Comparison of ENCODE assay signal across 8 cellular contexts in genomic region chr11:77091146-77091940, GRCh38. TPM values are rescaled to one million over a fixed set of nuclear protein-coding genes. Genes with fewer than 3 reads are reported as not detected.
DNase-seq lines count a peak whose midpoint lies in the region; ATAC-seq, FAIRE-seq and TF ChIP-seq lines count a peak whose summit lies in the region.

No MANE protein-coding gene starts in this region.

- H3K27ac Mint-ChIP-seq in activated naive CD4-positive, alpha-beta T cell treated with anti-CD3 and anti-CD28 coated beads for 36 hours, result no peak overlapping the region

- ATAC-seq in SK-N-SH treated with all-trans-retinoic acid at 6 μM for 48 hours, result peak; percentile 98

- peak; percentile 97 for DNase-seq in H7
- peak; percentile 57 for DNase-seq in MV-4-11 (lab: John Stamatoyannopoulos, UW)
- DNase-seq in activated naive CD4-positive, alpha-beta T cell treated with anti-CD3 and anti-CD28 coated beads for 36 hours, result peak; percentile 89
- DNase-seq in glomerular visceral epithelial cell (ENCODE audit: extremely low spot score), result peak; percentile 77
- peak; percentile 64 for DNase-seq in pons (ENCODE audit: low spot score)
- peak; percentile 93 for DNase-seq in urothelium cell line (ENCODE audit: low spot score)

- intact Hi-C loops in activated naive CD4-positive, alpha-beta T cell treated with anti-CD3 and anti-CD28 coated beads for 36 hours (cut with micrococcal nuclease), result loop anchor here (1.0 kb wide), 5 partner anchors 25 to 370 kb away; partner anchors contain the start of gene CAPN5

- H3K4me3 Mint-ChIP-seq in activated naive CD4-positive, alpha-beta T cell treated with anti-CD3 and anti-CD28 coated beads for 36 hours, result no peak overlapping the region

- no peaks in the 10 kb centered on the region for H3K9me3 Mint-ChIP-seq in activated naive CD4-positive, alpha-beta T cell treated with anti-CD3 and anti-CD28 coated beads for 36 hours

- H3K36me3 Mint-ChIP-seq in activated naive CD4-positive, alpha-beta T cell treated with anti-CD3 and anti-CD28 coated beads for 36 hours (ENCODE audit: low read depth), result no peaks in the 10 kb centered on the region

- FAIRE-seq in G401.6 (lab: Jason Lieb, UNC) (peak; percentile 68), urothelium cell line (lab: Jason Lieb, UNC) (peak; percentile 95)

- CTCF ChIA-PET in activated naive CD4-positive, alpha-beta T cell treated with anti-CD3 and anti-CD28 coated beads for 36 hours (lab: Charles Lee), result interaction anchor here (0.5 to 4.5 kb wide), 38 partner anchors 9 to 528 kb away, joined by 3 to 81 read pairs (median 4); no protein-coding TSS in a partner anchor

- no peaks in the 10 kb centered on the region; the same call in 1 of the 2 replicates for H3K36me3 ChIP-seq in H7 (replicated peaks; ENCODE audit: control insufficient read depth, insufficient read depth, low read length)

- H3K4me1 Mint-ChIP-seq in activated naive CD4-positive, alpha-beta T cell treated with anti-CD3 and anti-CD28 coated beads for 36 hours (ENCODE audit: low read depth), result peaks cover 5% of the 10 kb centered on the region

- no peak overlapping the region for H3K4me3 ChIP-seq in H7 (ENCODE audit: insufficient read depth, low read depth, low read length)

- no peaks in the 10 kb centered on the region for H3K27me3 Mint-ChIP-seq in activated naive CD4-positive, alpha-beta T cell treated with anti-CD3 and anti-CD28 coated beads for 36 hours (ENCODE audit: low read depth)

- H3K27me3 ChIP-seq in H7 (ENCODE audit: control insufficient read depth, insufficient read depth, low read length), result no peaks in the 10 kb centered on the region

TF ChIP-seq in SK-N-SH treated with all-trans-retinoic acid at 6 μM for 48 hours, 23 proteins besides CTCF, POLR2A, EP300 and RAD21:
- TF ChIP-seq CSRNP3 (CRISPR knock-in tag; IDR thresholded peaks at IDR 0.05), result no peak
- TF ChIP-seq ZNF70 (CRISPR knock-in tag; IDR thresholded peaks at IDR 0.05), result no peak
- TF ChIP-seq ARNTL (CRISPR knock-in tag; IDR thresholded peaks at IDR 0.05; ENCODE audit: borderline replicate concordance, low read depth), result no peak
- no peak for TF ChIP-seq PATZ1 (CRISPR knock-in tag; IDR thresholded peaks at IDR 0.05; ENCODE audit: borderline replicate concordance)
- peak; percentile 88 for TF ChIP-seq ZNF8 (CRISPR knock-in tag; IDR thresholded peaks at IDR 0.05)
TF ChIP-seq in SK-N-SH treated with all-trans-retinoic acid at 6 μM for 48 hours: peak in this region for 1.

RNA-seq across cellular contexts. Expression of gene OMP, which starts 11.3 kb away (rescaled TPM):
- total RNA-seq in H7 (2014; rRNA removed; shearing (Covaris generic)), result not detected in 2 replicates
- total RNA-seq in activated naive CD4-positive, alpha-beta T cell treated with anti-CD3 and anti-CD28 coated beads for 36 hours, result not detected

RNA-seq across cellular contexts. Expression of gene CAPN5, which starts 24.6 kb away (rescaled TPM):
- 15.9 and 16.3 TPM in 2 replicates for total RNA-seq in H7 (2014; rRNA removed; shearing (Covaris generic))
- total RNA-seq in activated naive CD4-positive, alpha-beta T cell treated with anti-CD3 and anti-CD28 coated beads for 36 hours, result 1 to 10 TPM in 1 of 2 experiments, under 1 TPM in 1; 0.79 to 1.5 TPM

RNA-seq across cellular contexts. Expression of gene MYO7A, which starts 36.7 kb away (rescaled TPM):
- 1.8 and 2.2 TPM in 2 replicates for total RNA-seq in H7 (2014; rRNA removed; shearing (Covaris generic))
- total RNA-seq in activated naive CD4-positive, alpha-beta T cell treated with anti-CD3 and anti-CD28 coated beads for 36 hours, result not detected

RNA-seq across cellular contexts. Expression of gene B3GNT6, which starts 57.1 kb away (rescaled TPM):
- 0.07 TPM in 1 of 2 replicates, not detected in the other for total RNA-seq in H7 (2014; rRNA removed; shearing (Covaris generic))
- total RNA-seq in activated naive CD4-positive, alpha-beta T cell treated with anti-CD3 and anti-CD28 coated beads for 36 hours, result not detected
